Comparison of ENCODE assay signal across 12 cellular contexts in genomic region chr5:61673007-61673735, GRCh38.
DNase-seq lines count a peak whose midpoint lies in the region; TF ChIP-seq lines count a peak whose summit lies in the region.
"Had no signal": no experiment of that assay in that cellular context is flagged by ENCODE, and none has a peak within 500 bp of the region (broad histone marks: within the 10 kb centered on the region; RNA-seq: fewer than 3 reads in every experiment).

No MANE protein-coding gene starts in this region.

- H3K4me3 ChIP-seq in cardiac fibroblast (replicated peaks in 1 of 2; ENCODE audit: low read depth in 2 of 2, low read length in 2 of 2) = no peak overlapping the region
- peak overlapping the region; percentile 33 to 50 for H3K4me3 ChIP-seq in mucosa of rectum (ENCODE audit: low read length in 2 of 2)
- no peak overlapping the region for H3K4me3 ChIP-seq in uterus
- H3K4me3 ChIP-seq in vagina = no peak overlapping the region

- intact Hi-C loops in uterus (cut with DNase I; ENCODE audit: low total_unique reads) = no loop called here
- intact Hi-C loops in vagina (cut with DNase I) = no loop called here

- DNase-seq in DMS53 (lab: John Stamatoyannopoulos, UW) = peak; percentile 84
- DNase-seq in LHCN-M2 (ENCODE audit: low read depth) = peak; percentile 53
- DNase-seq in cardiac fibroblast (ENCODE audit: low read depth in 2 of 2) = peak; percentile 7 to 25
- no peak for DNase-seq in iPS-NIHi7 (ENCODE audit: extremely low spot score)
- DNase-seq in uterus = no peak
- no peak for DNase-seq in vagina (ENCODE audit: extremely low spot score in 2 of 2)
- no peak for DNase-seq in midbrain (lab: John Stamatoyannopoulos, UW)
- DNase-seq: activated naive CD8-positive, alpha-beta T cell treated with anti-CD3 and anti-CD28 coated beads, Interleukin-2, amount 10 ng/mL, durations not matched to agents 7 days and 5 days; DMS79; Kasumi-1; T-helper 2 cell had no signal

- H3K27me3 ChIP-seq in mucosa of rectum (ENCODE audit: control insufficient read depth in 2 of 2, insufficient read depth in 2 of 2, low read length in 2 of 2) (peaks cover 0 to 3% of the 10 kb centered on the region in 2 donors), uterus (no peaks in the 10 kb centered on the region), vagina (no peaks in the 10 kb centered on the region)

- H3K9me3 ChIP-seq in mucosa of rectum (ENCODE audit: control insufficient read depth in 2 of 2, low read length in 2 of 2) (no peaks in the 10 kb centered on the region), uterus (no peaks in the 10 kb centered on the region), vagina (no peaks in the 10 kb centered on the region)

- H3K27ac ChIP-seq in mucosa of rectum (ENCODE audit: low read depth in 2 of 2, low read length in 2 of 2) = peak overlapping the region; percentile 88 to 90
- H3K27ac ChIP-seq in uterus = no peak overlapping the region
- no peak overlapping the region for H3K27ac ChIP-seq in vagina

- H3K36me3 ChIP-seq in mucosa of rectum (ENCODE audit: control insufficient read depth in 2 of 2, insufficient read depth in 2 of 2, low read length in 2 of 2) (no peaks in the 10 kb centered on the region), uterus (no peaks in the 10 kb centered on the region), vagina (no peaks in the 10 kb centered on the region)

- no peak for TF ChIP-seq POLR2A in uterus (IDR thresholded peaks at IDR 0.05)
- TF ChIP-seq POLR2A in vagina (IDR thresholded peaks at IDR 0.05) = no peak

- TF ChIP-seq CTCF in cardiac fibroblast (IDR thresholded peaks at IDR 0.05; ENCODE audit: low read depth, low read length) = no peak
- no peak for TF ChIP-seq CTCF in uterus (IDR thresholded peaks at IDR 0.05)
- no peak for TF ChIP-seq CTCF in vagina (IDR thresholded peaks at IDR 0.05)

- H3K9ac ChIP-seq in mucosa of rectum (ENCODE audit: low read depth in 1 of 2, low read length in 2 of 2) = peak overlapping the region in 1 of 2 donors; percentile 23

- H3K4me1 ChIP-seq in mucosa of rectum (ENCODE audit: control insufficient read depth in 2 of 2, insufficient read depth in 2 of 2, low read length in 2 of 2) = peaks cover 34 to 39% of the 10 kb centered on the region in 2 donors
- H3K4me1 ChIP-seq in uterus = no peaks in the 10 kb centered on the region
- no peaks in the 10 kb centered on the region for H3K4me1 ChIP-seq in vagina

Comparison
In these comparisons a context has a peak if more than half of its experiments do, and no peak if none do; other contexts are left out.
1. DNase-seq: peak in DMS53 (single experiment), LHCN-M2 (single experiment) and cardiac fibroblast (2 of 2); none in iPS-NIHi7 (single experiment), uterus (0 of 2), vagina (0 of 2) and midbrain (single experiment).
2. H3K4me3 ChIP-seq: peak in mucosa of rectum (2 of 2); none in cardiac fibroblast (0 of 2), uterus (0 of 2) and vagina (0 of 2).
3. H3K27ac ChIP-seq: peak in mucosa of rectum (2 of 2); none in uterus (0 of 2) and vagina (single experiment).